ENCODE assay signal across 8 cellular contexts in genomic region chrX:48696301-48697181, GRCh38. TPM values are rescaled to one million over a fixed set of nuclear protein-coding genes. Genes with fewer than 3 reads are reported as not detected.
DNase-seq lines count a peak whose midpoint lies in the region; ATAC-seq and TF ChIP-seq lines count a peak whose summit lies in the region.

SUV39H1 (plus strand) TSS chrX:48696734; CDS start chrX:48696785, 51 bp downstream.

- POLR2A ChIA-PET in SK-N-SH (lab: Yijun Ruan, JAX): interaction anchor here (1.5 to 1.8 kb wide), 2 partner anchors 20 to 41 kb away, joined by 3 to 5 read pairs; no protein-coding TSS in a partner anchor

- WGBS in SK-N-SH (ENCODE audit: low lambda C conversion rate): 42% methylated on average over 54 of the region's 110 CpGs

- peaks cover 28% of the 10 kb centered on the region for H3K36me3 Mint-ChIP-seq in activated naive CD4-positive, alpha-beta T cell treated with anti-CD3 and anti-CD28 coated beads, Interleukin-2, amount 10 ng/mL, durations not matched to agents 7 days and 5 days

- H3K79me2 ChIP-seq in SK-N-SH (ENCODE audit: insufficient read depth): peaks cover 20% of the 10 kb centered on the region

- TF ChIP-seq CTCF in SK-N-SH (IDR thresholded peaks at IDR 0.05) (no peak), omental fat pad (IDR thresholded peaks at IDR 0.05) (no peak)

- peak; percentile 90 for ATAC-seq in HG02623 (IDR thresholded peaks at IDR 0.05; ENCODE audit: unreplicated experiment)
- ATAC-seq in omental fat pad (ENCODE audit: low FRiP score): peak; percentile 95

- H3K9ac ChIP-seq in SK-N-SH: peak within 1 kb of the TSS; percentile 72

- H3K27me3 Mint-ChIP-seq in activated naive CD4-positive, alpha-beta T cell treated with anti-CD3 and anti-CD28 coated beads, Interleukin-2, amount 10 ng/mL, durations not matched to agents 7 days and 5 days: no peaks in the 10 kb centered on the region

- peak within 1 kb of the TSS; percentile 56 to 60 for H3K4me3 ChIP-seq in SK-N-SH (ENCODE audit: low read depth in 2 of 2, low read length in 1 of 2)

- no peaks in the 10 kb centered on the region for H3K9me3 Mint-ChIP-seq in activated naive CD4-positive, alpha-beta T cell treated with anti-CD3 and anti-CD28 coated beads, Interleukin-2, amount 10 ng/mL, durations not matched to agents 7 days and 5 days

- peaks cover 52% of the 10 kb centered on the region for H3K4me1 Mint-ChIP-seq in activated naive CD4-positive, alpha-beta T cell treated with anti-CD3 and anti-CD28 coated beads, Interleukin-2, amount 10 ng/mL, durations not matched to agents 7 days and 5 days

- no peak for TF ChIP-seq RAD21 in SK-N-SH (IDR thresholded peaks at IDR 0.05; ENCODE audit: low read length)

- peaks cover 0 to 18% of the 10 kb centered on the region in 2 experiments; a peak in 1 of 4 replicates for H3K4me1 ChIP-seq in SK-N-SH (ENCODE audit: control insufficient read depth in 1 of 2, insufficient read depth in 2 of 2, low read depth in 1 of 2, low read length in 1 of 2)

- peaks cover 0 to 7% of the 10 kb centered on the region in 2 experiments for H3K36me3 ChIP-seq in SK-N-SH (replicated peaks in 1 of 2; ENCODE audit: control insufficient read depth in 1 of 2, insufficient read depth in 2 of 2, low read length in 1 of 2)

- H4K20me1 ChIP-seq in SK-N-SH (ENCODE audit: insufficient read depth): no peaks in the 10 kb centered on the region

- H3K27ac ChIP-seq in SK-N-SH (ENCODE audit: low read depth in 2 of 2, low read length in 1 of 2) (peak within 1 kb of the TSS; percentile 58 to 62; a peak in 3 of 4 replicates), temporal lobe (ENCODE audit: low read depth, low read length) (peak within 1 kb of the TSS; percentile 88)

- H3K27ac Mint-ChIP-seq in activated naive CD4-positive, alpha-beta T cell treated with anti-CD3 and anti-CD28 coated beads, Interleukin-2, amount 10 ng/mL, durations not matched to agents 7 days and 5 days: peak within 1 kb of the TSS; percentile 91

- TF ChIP-seq POLR2A in GM10847 (IDR thresholded peaks at IDR 0.05; ENCODE audit: extremely low read depth, insufficient read length): peak; percentile 63

- H2AFZ ChIP-seq in SK-N-SH (ENCODE audit: low read depth): peak within 1 kb of the TSS; percentile 68; the same call in 1 of the 2 replicates

- CTCF ChIA-PET in SK-N-SH (lab: Yijun Ruan, JAX): interaction anchor here (1.2 kb wide), 1 partner anchor 48 kb away, joined by 4 read pairs; no protein-coding TSS in a partner anchor
- CTCF ChIA-PET in activated naive CD4-positive, alpha-beta T cell treated with anti-CD3 and anti-CD28 coated beads, Interleukin-2, amount 10 ng/mL, durations not matched to agents 7 days and 5 days (lab: Charles Lee): no interaction called here

- DNase-seq in NCI-H1092 treated with DMSO at 0.1 percent for 48 hours (lab: John Stamatoyannopoulos, UW) (peak; percentile 92), SK-N-SH (peak; percentile 93), germinal center (ENCODE audit: low spot score) (peak; percentile 94), omental fat pad (ENCODE audit: low spot score) (peak; percentile 52)
- peak; percentile 89 for DNase-seq in activated naive CD4-positive, alpha-beta T cell treated with anti-CD3 and anti-CD28 coated beads, Interleukin-2, amount 10 ng/mL, durations not matched to agents 7 days and 5 days

- no peak for TF ChIP-seq EP300 in SK-N-SH (IDR thresholded peaks at IDR 0.05; ENCODE audit: borderline replicate concordance in 1 of 2, low read depth in 1 of 2, low read length in 1 of 2)

- H3K9me3 ChIP-seq in SK-N-SH: no peaks in the 10 kb centered on the region

- peak within 1 kb of the TSS; percentile 81 for H3K4me2 ChIP-seq in SK-N-SH

- peaks cover 10% of the 10 kb centered on the region; the same call in 1 of the 2 replicates for H3K27me3 ChIP-seq in SK-N-SH (ENCODE audit: insufficient read depth)

- H3K9me2 ChIP-seq in SK-N-SH: no peaks in the 10 kb centered on the region

- H3F3A ChIP-seq in SK-N-SH (replicated peaks; ENCODE audit: insufficient read depth): no peaks in the 10 kb centered on the region

- peak within 1 kb of the TSS; percentile 84 for H3K4me3 Mint-ChIP-seq in activated naive CD4-positive, alpha-beta T cell treated with anti-CD3 and anti-CD28 coated beads, Interleukin-2, amount 10 ng/mL, durations not matched to agents 7 days and 5 days

TF ChIP-seq in SK-N-SH, 30 proteins besides CTCF, POLR2A, EP300 and RAD21:
- TF ChIP-seq, protein P1, sequence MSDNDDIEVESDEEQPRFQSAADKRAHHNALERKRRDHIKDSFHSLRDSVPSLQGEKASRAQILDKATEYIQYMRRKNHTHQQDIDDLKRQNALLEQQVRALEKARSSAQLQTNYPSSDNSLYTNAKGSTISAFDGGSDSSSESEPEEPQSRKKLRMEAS (IDR thresholded peaks at IDR 0.05; ENCODE audit: low read depth): 0 out of 2 replicates have a peak, but pooled peaks have one; percentile 6
- TF ChIP-seq TAF1 (IDR thresholded peaks at IDR 0.05; ENCODE audit: borderline replicate concordance, low read depth, low read length) (peak; percentile 74), CHD2 (IDR thresholded peaks at IDR 0.05; ENCODE audit: low read length, partially characterized antibody) (peak; percentile 99), MEF2A (IDR thresholded peaks at IDR 0.05; ENCODE audit: borderline replicate concordance, low read depth) (no peak), POLR2AphosphoS5 (IDR thresholded peaks at IDR 0.05; ENCODE audit: low read depth, low read length) (no peak; the same call in 1 of the 2 replicates), MXI1 (IDR thresholded peaks at IDR 0.05; ENCODE audit: low read depth, low read length) (peak; percentile 79; the same call in 1 of the 2 replicates), SIN3A (IDR thresholded peaks at IDR 0.05; ENCODE audit: borderline replicate concordance, low read depth, low read length) (peak; percentile 97), YY1 (IDR thresholded peaks at IDR 0.05; ENCODE audit: low read depth) (0 out of 2 replicates have a peak, but pooled peaks have one; percentile 62), NRF1 (IDR thresholded peaks at IDR 0.05; ENCODE audit: low read depth, low read length) (peak; percentile 27; the same call in 1 of the 2 replicates), ELF1 (IDR thresholded peaks at IDR 0.05) (no peak), ZBTB33 (IDR thresholded peaks at IDR 0.05; ENCODE audit: borderline replicate concordance, low read depth) (peak; percentile 94)
- TF ChIP-seq, protein P2, sequence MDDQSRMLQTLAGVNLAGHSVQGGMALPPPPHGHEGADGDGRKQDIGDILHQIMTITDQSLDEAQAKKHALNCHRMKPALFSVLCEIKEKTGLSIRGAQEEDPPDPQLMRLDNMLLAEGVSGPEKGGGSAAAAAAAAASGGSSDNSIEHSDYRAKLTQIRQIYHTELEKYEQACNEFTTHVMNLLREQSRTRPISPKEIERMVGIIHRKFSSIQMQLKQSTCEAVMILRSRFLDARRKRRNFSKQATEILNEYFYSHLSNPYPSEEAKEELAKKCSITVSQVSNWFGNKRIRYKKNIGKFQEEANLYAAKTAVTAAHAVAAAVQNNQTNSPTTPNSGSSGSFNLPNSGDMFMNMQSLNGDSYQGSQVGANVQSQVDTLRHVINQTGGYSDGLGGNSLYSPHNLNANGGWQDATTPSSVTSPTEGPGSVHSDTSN (IDR thresholded peaks at IDR 0.05): peak; percentile 83
- TF ChIP-seq, protein P3, sequence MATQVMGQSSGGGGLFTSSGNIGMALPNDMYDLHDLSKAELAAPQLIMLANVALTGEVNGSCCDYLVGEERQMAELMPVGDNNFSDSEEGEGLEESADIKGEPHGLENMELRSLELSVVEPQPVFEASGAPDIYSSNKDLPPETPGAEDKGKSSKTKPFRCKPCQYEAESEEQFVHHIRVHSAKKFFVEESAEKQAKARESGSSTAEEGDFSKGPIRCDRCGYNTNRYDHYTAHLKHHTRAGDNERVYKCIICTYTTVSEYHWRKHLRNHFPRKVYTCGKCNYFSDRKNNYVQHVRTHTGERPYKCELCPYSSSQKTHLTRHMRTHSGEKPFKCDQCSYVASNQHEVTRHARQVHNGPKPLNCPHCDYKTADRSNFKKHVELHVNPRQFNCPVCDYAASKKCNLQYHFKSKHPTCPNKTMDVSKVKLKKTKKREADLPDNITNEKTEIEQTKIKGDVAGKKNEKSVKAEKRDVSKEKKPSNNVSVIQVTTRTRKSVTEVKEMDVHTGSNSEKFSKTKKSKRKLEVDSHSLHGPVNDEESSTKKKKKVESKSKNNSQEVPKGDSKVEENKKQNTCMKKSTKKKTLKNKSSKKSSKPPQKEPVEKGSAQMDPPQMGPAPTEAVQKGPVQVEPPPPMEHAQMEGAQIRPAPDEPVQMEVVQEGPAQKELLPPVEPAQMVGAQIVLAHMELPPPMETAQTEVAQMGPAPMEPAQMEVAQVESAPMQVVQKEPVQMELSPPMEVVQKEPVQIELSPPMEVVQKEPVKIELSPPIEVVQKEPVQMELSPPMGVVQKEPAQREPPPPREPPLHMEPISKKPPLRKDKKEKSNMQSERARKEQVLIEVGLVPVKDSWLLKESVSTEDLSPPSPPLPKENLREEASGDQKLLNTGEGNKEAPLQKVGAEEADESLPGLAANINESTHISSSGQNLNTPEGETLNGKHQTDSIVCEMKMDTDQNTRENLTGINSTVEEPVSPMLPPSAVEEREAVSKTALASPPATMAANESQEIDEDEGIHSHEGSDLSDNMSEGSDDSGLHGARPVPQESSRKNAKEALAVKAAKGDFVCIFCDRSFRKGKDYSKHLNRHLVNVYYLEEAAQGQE (IDR thresholded peaks at IDR 0.05; ENCODE audit: low read depth, low read length): no peak

RNA-seq across cellular contexts. Expression of gene SUV39H1, which starts in this region (rescaled TPM):
- polyA plus RNA-seq in SK-N-SH (2012; rRNA removed): 6.3 and 8.5 TPM in 2 replicates
- 3.4 and 5.4 TPM in 2 replicates for polyA plus RNA-seq in SK-N-SH (2012; cell fraction: cytosol; rRNA removed)
- 17.2 and 21.9 TPM in 2 replicates for polyA plus RNA-seq in SK-N-SH (2012; cell fraction: nucleus; rRNA removed)
- total RNA-seq in omental fat pad (1 to 10 TPM; 4.2 to 8.1 (median 5.5) TPM), temporal lobe (1.7 TPM)

Comparison
In these comparisons a context has a peak if more than half of its experiments do, and no peak if none do; other contexts are left out.
1. Peak in every context shown above with its lines: DNase-seq, ATAC-seq, H3K4me3 ChIP-seq and H3K27ac ChIP-seq.